In the genomic region with DNA sequence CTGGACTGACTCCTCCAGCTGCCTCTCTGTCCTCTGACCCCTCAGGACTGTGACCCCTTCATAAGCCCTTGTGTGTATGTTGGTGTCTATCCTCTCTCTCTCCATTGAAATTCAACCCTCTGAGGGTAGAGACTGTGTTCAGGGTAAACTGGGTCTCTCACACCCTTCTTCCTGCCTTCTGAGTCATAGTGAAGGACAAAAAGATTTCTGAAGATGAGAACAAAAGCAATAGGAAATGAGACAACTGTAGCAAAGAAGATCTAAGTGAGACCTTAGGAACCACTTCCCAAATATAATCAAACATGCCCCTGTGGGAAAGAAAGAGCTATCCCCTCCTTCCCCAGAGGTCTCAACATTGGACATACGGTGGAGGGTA, we compare ENCODE assay signal across 20 cellular contexts. TPM values are rescaled to one million over a fixed set of nuclear protein-coding genes. Genes with fewer than 3 reads are reported as not detected.
DNase-seq lines count a peak whose midpoint lies in the region; ATAC-seq and TF ChIP-seq lines count a peak whose summit lies in the region.
"Had no signal": no experiment of that assay in that cellular context is flagged by ENCODE, and none has a peak within 500 bp of the region (broad histone marks: within the 10 kb centered on the region; RNA-seq: fewer than 3 reads in every experiment).

No MANE protein-coding gene starts in this region.

- no peak for TF ChIP-seq POLR2A in vagina (IDR thresholded peaks at IDR 0.05)

- no peaks in the 10 kb centered on the region for H3K27me3 Mint-ChIP-seq in stimulated activated naive CD8-positive, alpha-beta T cell treated with anti-CD3 and anti-CD28 coated beads, Interleukin-15, Interleukin-2, amounts not matched to agents 100 ng/mL and 50 ng/mL, for 24 hours
- no peaks in the 10 kb centered on the region for H3K27me3 Mint-ChIP-seq in activated CD4-positive, alpha-beta memory T cell treated with anti-CD3 and anti-CD28 coated beads for 36 hours
- H3K27me3 Mint-ChIP-seq in memory B cell (no peaks in the 10 kb centered on the region), type B pancreatic cell (no peaks in the 10 kb centered on the region)

- H3K4me1 ChIP-seq in vagina (peaks cover 5% of the 10 kb centered on the region), SJCRH30 (peaks cover 23% of the 10 kb centered on the region)

- CTCF ChIA-PET in activated CD4-positive, alpha-beta memory T cell treated with anti-CD3 and anti-CD28 coated beads for 36 hours (lab: Charles Lee): interaction anchor here (1.0 to 3.1 kb wide), 4 partner anchors 20 to 31 kb away, joined by 3 to 8 read pairs (median 4); no protein-coding TSS in a partner anchor

- H3K9me3 ChIP-seq in vagina: no peaks in the 10 kb centered on the region
- no peaks in the 10 kb centered on the region for H3K9me3 ChIP-seq in SJCRH30 (replicated peaks)
- H3K9me3 ChIP-seq: right lobe of liver had no signal

- TF ChIP-seq CTCF in type B pancreatic cell (conservative IDR thresholded peaks at IDR 0.05): no peak
- TF ChIP-seq CTCF in vagina (IDR thresholded peaks at IDR 0.05): no peak

- H3K27me3 ChIP-seq in vagina (no peaks in the 10 kb centered on the region), SJCRH30 (no peaks in the 10 kb centered on the region)
- H3K27me3 ChIP-seq: brain microvascular endothelial cell, right lobe of liver had no signal

- no peaks in the 10 kb centered on the region for H3K9me3 Mint-ChIP-seq in stimulated activated naive CD8-positive, alpha-beta T cell treated with anti-CD3 and anti-CD28 coated beads, Interleukin-15, Interleukin-2, amounts not matched to agents 100 ng/mL and 50 ng/mL, for 24 hours
- no peaks in the 10 kb centered on the region for H3K9me3 Mint-ChIP-seq in activated CD4-positive, alpha-beta memory T cell treated with anti-CD3 and anti-CD28 coated beads for 36 hours
- H3K9me3 Mint-ChIP-seq in memory B cell: no peaks in the 10 kb centered on the region
- no peaks in the 10 kb centered on the region for H3K9me3 Mint-ChIP-seq in type B pancreatic cell

- POLR2A ChIA-PET in activated CD4-positive, alpha-beta memory T cell treated with anti-CD3 and anti-CD28 coated beads for 36 hours (lab: Charles Lee): no interaction called here

- intact Hi-C loops in activated CD4-positive, alpha-beta memory T cell treated with anti-CD3 and anti-CD28 coated beads for 36 hours (cut with micrococcal nuclease): loop anchor here (1.0 kb wide), 1 partner anchor 10 kb away; no protein-coding TSS in a partner anchor
- intact Hi-C loops in vagina (cut with DNase I): no loop called here

- DNase-seq in stimulated activated naive CD8-positive, alpha-beta T cell treated with anti-CD3 and anti-CD28 coated beads, Interleukin-15, Interleukin-2, amounts not matched to agents 100 U/mL and 50 U/mL, for 24 hours: no peak
- DNase-seq in activated CD4-positive, alpha-beta memory T cell treated with anti-CD3 and anti-CD28 coated beads for 36 hours: no peak
- DNase-seq in memory B cell (ENCODE audit: low spot score in 2 of 2): no peak
- DNase-seq in type B pancreatic cell (ENCODE audit: extremely low spot score, unreplicated experiment): no peak
- no peak for DNase-seq in vagina (ENCODE audit: extremely low spot score in 2 of 2)
- DNase-seq in SJCRH30: no peak
- DNase-seq: activated CD4-positive, alpha-beta T cell treated with anti-CD3 and anti-CD28 coated beads for 1 hour; brain microvascular endothelial cell; DMS 273 treated with DMSO at 0.1 percent for 48 hours; effector CD8-positive, alpha-beta T cell; NCI-H146; NCI-H524 treated with DMSO at 0.1 percent for 48 hours; PC-9; right lobe of liver; stimulated activated CD4-positive, alpha-beta T cell treated with anti-CD3 and anti-CD28 coated beads, Interleukin-2, amount 100 ng/mL, for 24 hours had no signal

- peak overlapping the region; percentile 7 for H3K27ac Mint-ChIP-seq in stimulated activated naive CD8-positive, alpha-beta T cell treated with anti-CD3 and anti-CD28 coated beads, Interleukin-15, Interleukin-2, amounts not matched to agents 100 ng/mL and 50 ng/mL, for 24 hours
- peak overlapping the region; percentile 75 for H3K27ac Mint-ChIP-seq in activated CD4-positive, alpha-beta memory T cell treated with anti-CD3 and anti-CD28 coated beads for 36 hours
- H3K27ac Mint-ChIP-seq in memory B cell: peak overlapping the region; percentile 50
- H3K27ac Mint-ChIP-seq in type B pancreatic cell: peak overlapping the region; percentile 33

- H3K4me3 Mint-ChIP-seq in stimulated activated naive CD8-positive, alpha-beta T cell treated with anti-CD3 and anti-CD28 coated beads, Interleukin-15, Interleukin-2, amounts not matched to agents 100 ng/mL and 50 ng/mL, for 24 hours: no peak overlapping the region
- no peak overlapping the region for H3K4me3 Mint-ChIP-seq in activated CD4-positive, alpha-beta memory T cell treated with anti-CD3 and anti-CD28 coated beads for 36 hours
- H3K4me3 Mint-ChIP-seq in memory B cell (no peak overlapping the region), type B pancreatic cell (no peak overlapping the region)

- H3K36me3 ChIP-seq in vagina (peaks cover 0 to 32% of the 10 kb centered on the region in 2 donors), SJCRH30 (peaks cover 20% of the 10 kb centered on the region)

- H3K27ac ChIP-seq in vagina: no peak overlapping the region
- H3K27ac ChIP-seq in SJCRH30: no peak overlapping the region
- H3K27ac ChIP-seq: brain microvascular endothelial cell, PC-9, right lobe of liver had no signal

- peaks cover 12% of the 10 kb centered on the region for H3K36me3 Mint-ChIP-seq in stimulated activated naive CD8-positive, alpha-beta T cell treated with anti-CD3 and anti-CD28 coated beads, Interleukin-15, Interleukin-2, amounts not matched to agents 100 ng/mL and 50 ng/mL, for 24 hours (ENCODE audit: low read depth)
- peaks cover 36% of the 10 kb centered on the region for H3K36me3 Mint-ChIP-seq in activated CD4-positive, alpha-beta memory T cell treated with anti-CD3 and anti-CD28 coated beads for 36 hours
- H3K36me3 Mint-ChIP-seq in memory B cell (peaks cover 35% of the 10 kb centered on the region), type B pancreatic cell (peaks cover 28% of the 10 kb centered on the region)

- no peak for ATAC-seq in stimulated activated naive CD8-positive, alpha-beta T cell treated with anti-CD3 and anti-CD28 coated beads, Interleukin-15, Interleukin-2, amounts not matched to agents 100 U/mL and 50 U/mL, for 24 hours
- ATAC-seq in memory B cell (ENCODE audit: low read depth): no peak
- no peak for ATAC-seq in GM18519 (IDR thresholded peaks at IDR 0.05; ENCODE audit: low FRiP score, unreplicated experiment)
- ATAC-seq: right lobe of liver had no signal

- H3K4me3 ChIP-seq in vagina (no peak overlapping the region), SJCRH30 (no peak overlapping the region)
- H3K4me3 ChIP-seq: PC-9, right lobe of liver had no signal

- peaks cover 28% of the 10 kb centered on the region for H3K4me1 Mint-ChIP-seq in stimulated activated naive CD8-positive, alpha-beta T cell treated with anti-CD3 and anti-CD28 coated beads, Interleukin-15, Interleukin-2, amounts not matched to agents 100 ng/mL and 50 ng/mL, for 24 hours (ENCODE audit: low read depth)
- peaks cover 18% of the 10 kb centered on the region for H3K4me1 Mint-ChIP-seq in activated CD4-positive, alpha-beta memory T cell treated with anti-CD3 and anti-CD28 coated beads for 36 hours (ENCODE audit: low read depth)
- peaks cover 39% of the 10 kb centered on the region for H3K4me1 Mint-ChIP-seq in memory B cell
- peaks cover 20% of the 10 kb centered on the region for H3K4me1 Mint-ChIP-seq in type B pancreatic cell (ENCODE audit: unreplicated experiment)

RNA-seq across cellular contexts. Expression of gene NUAK2, which starts 16.9 kb away (rescaled TPM):
- 1 to 10 TPM; 4.4 to 4.5 TPM for total RNA-seq in activated CD4-positive, alpha-beta memory T cell treated with anti-CD3 and anti-CD28 coated beads for 36 hours
- total RNA-seq in type B pancreatic cell (ENCODE audit: low replicate concordance) (13.5 and 17.7 TPM in 2 replicates), vagina (49.6 TPM)
- total RNA-seq in SJCRH30 (2014; rRNA removed; shearing (Covaris generic)): 2.1 and 2.2 TPM in 2 replicates

RNA-seq across cellular contexts. Expression of gene KLHDC8A, which starts 52.0 kb away (rescaled TPM):
- not detected for total RNA-seq in activated CD4-positive, alpha-beta memory T cell treated with anti-CD3 and anti-CD28 coated beads for 36 hours
- total RNA-seq in type B pancreatic cell (ENCODE audit: low replicate concordance): 0.50 and 3.9 TPM in 2 replicates
- not detected for total RNA-seq in vagina
- not detected in 2 replicates for total RNA-seq in SJCRH30 (2014; rRNA removed; shearing (Covaris generic))
- total RNA-seq: fibroblast of villous mesenchyme, LHCN-M2, PC-9, ureter had no signal

Comparison
In these comparisons a context has a peak if more than half of its experiments do, and no peak if none do; other contexts are left out.
1. H3K27ac Mint-ChIP-seq: peak in every context shown above with its lines; median percentile 75 in activated CD4-positive, alpha-beta memory T cell treated with anti-CD3 and anti-CD28 coated beads for 36 hours; 50 in memory B cell; 33 in type B pancreatic cell; 7 in stimulated activated naive CD8-positive, alpha-beta T cell treated with anti-CD3 and anti-CD28 coated beads, Interleukin-15, Interleukin-2, amounts not matched to agents 100 ng/mL and 50 ng/mL, for 24 hours.